8 cellular contexts compared by ENCODE assay signal in genomic region chr5:71587709-71588532, GRCh38. TPM values are rescaled to one million over a fixed set of nuclear protein-coding genes. Genes with fewer than 3 reads are reported as not detected.
DNase-seq lines count a peak whose midpoint lies in the region; ATAC-seq and TF ChIP-seq lines count a peak whose summit lies in the region.

No MANE protein-coding gene starts in this region.

- peak overlapping the region; percentile 82 for H3K4me3 ChIP-seq in HUES48 (ENCODE audit: low read depth, low read length)
- peak overlapping the region; percentile 71 for H3K4me3 ChIP-seq in kidney epithelial cell (ENCODE audit: low read depth, low read length)
- H3K4me3 ChIP-seq in stomach smooth muscle (ENCODE audit: low read length in 2 of 2) = peak overlapping the region; percentile 81 to 94

- peak overlapping the region; percentile 98 for H3K4me3 Mint-ChIP-seq in CD4-positive, alpha-beta T cell
- H3K4me3 Mint-ChIP-seq in activated naive CD8-positive, alpha-beta T cell treated with anti-CD3 and anti-CD28 coated beads, Interleukin-2, amount 50 U/mL, for 24 hours = peak overlapping the region; percentile 88

- H3K27me3 ChIP-seq in CD4-positive, alpha-beta T cell (ENCODE audit: control insufficient read depth, insufficient read depth, low read length) = no peaks in the 10 kb centered on the region
- H3K27me3 ChIP-seq in HUES48 (ENCODE audit: control insufficient read depth, insufficient read depth, low read length) = no peaks in the 10 kb centered on the region
- H3K27me3 ChIP-seq in kidney epithelial cell (ENCODE audit: control insufficient read depth, insufficient read depth, low read length) = no peaks in the 10 kb centered on the region
- H3K27me3 ChIP-seq in stomach smooth muscle (ENCODE audit: control insufficient read depth in 1 of 2, insufficient read depth in 2 of 2, low read length in 2 of 2) = no peaks in the 10 kb centered on the region

- no peak for TF ChIP-seq CTCF in CD4-positive, alpha-beta T cell (IDR thresholded peaks at IDR 0.05)
- TF ChIP-seq CTCF in GM20000 (IDR thresholded peaks at IDR 0.05; ENCODE audit: extremely low read depth, missing control alignments) (no peak), kidney epithelial cell (IDR thresholded peaks at IDR 0.05; ENCODE audit: insufficient read depth, low read length, poor library complexity, severe bottlenecking) (no peak)

- H3K27ac ChIP-seq in CD4-positive, alpha-beta T cell (ENCODE audit: low read depth, low read length) = peak overlapping the region; percentile 87
- H3K27ac ChIP-seq in HUES48 (ENCODE audit: low read depth, low read length) (peak overlapping the region; percentile 92), stomach smooth muscle (ENCODE audit: low read length) (peak overlapping the region; percentile 72)

- H3K4me1 ChIP-seq in HUES48 (ENCODE audit: control insufficient read depth, insufficient read depth, low read length) (peaks cover 6% of the 10 kb centered on the region; the same call in 1 of the 2 replicates), stomach smooth muscle (ENCODE audit: control insufficient read depth, insufficient read depth, low read length) (peaks cover 12% of the 10 kb centered on the region)

- H3K4me1 Mint-ChIP-seq in CD4-positive, alpha-beta T cell (ENCODE audit: low read depth) = peaks cover 51% of the 10 kb centered on the region
- H3K4me1 Mint-ChIP-seq in activated naive CD8-positive, alpha-beta T cell treated with anti-CD3 and anti-CD28 coated beads, Interleukin-2, amount 50 U/mL, for 24 hours = peaks cover 38% of the 10 kb centered on the region

- no peaks in the 10 kb centered on the region for H3K9me3 ChIP-seq in CD4-positive, alpha-beta T cell (ENCODE audit: control insufficient read depth, low read length)
- H3K9me3 ChIP-seq in HUES48 (ENCODE audit: control insufficient read depth, insufficient read depth, low read length) (no peaks in the 10 kb centered on the region), stomach smooth muscle (ENCODE audit: control insufficient read depth in 2 of 2, low read length in 2 of 2) (no peaks in the 10 kb centered on the region)

- H3K36me3 ChIP-seq in HUES48 (ENCODE audit: control insufficient read depth, insufficient read depth, low read length) (peaks cover 3% of the 10 kb centered on the region), kidney epithelial cell (ENCODE audit: control insufficient read depth, insufficient read depth, low read length) (no peaks in the 10 kb centered on the region), stomach smooth muscle (ENCODE audit: control insufficient read depth in 2 of 2, insufficient read depth in 2 of 2, low read length in 2 of 2) (no peaks in the 10 kb centered on the region)

- CTCF ChIA-PET in CD4-positive, alpha-beta T cell (lab: Charles Lee) = interaction anchor here (7.8 kb wide), 1 partner anchor 13 kb away, joined by 55 read pairs; no protein-coding TSS in a partner anchor

- H3K27me3 Mint-ChIP-seq in CD4-positive, alpha-beta T cell = no peaks in the 10 kb centered on the region
- no peaks in the 10 kb centered on the region for H3K27me3 Mint-ChIP-seq in activated naive CD8-positive, alpha-beta T cell treated with anti-CD3 and anti-CD28 coated beads, Interleukin-2, amount 50 U/mL, for 24 hours

- H3K9me3 Mint-ChIP-seq in CD4-positive, alpha-beta T cell = no peaks in the 10 kb centered on the region
- H3K9me3 Mint-ChIP-seq in activated naive CD8-positive, alpha-beta T cell treated with anti-CD3 and anti-CD28 coated beads, Interleukin-2, amount 50 U/mL, for 24 hours = no peaks in the 10 kb centered on the region

- POLR2A ChIA-PET in CD4-positive, alpha-beta T cell (lab: Charles Lee) = interaction anchor here (1.0 to 2.7 kb wide), 4 partner anchors 10 to 132 kb away, joined by 3 to 28 read pairs (median 4); partner anchors contain the start of gene BDP1

- H3K27ac Mint-ChIP-seq in CD4-positive, alpha-beta T cell = peak overlapping the region; percentile 89
- peak overlapping the region; percentile 85 for H3K27ac Mint-ChIP-seq in activated naive CD8-positive, alpha-beta T cell treated with anti-CD3 and anti-CD28 coated beads, Interleukin-2, amount 50 U/mL, for 24 hours

- peaks cover 5% of the 10 kb centered on the region for H3K36me3 Mint-ChIP-seq in CD4-positive, alpha-beta T cell (ENCODE audit: low read depth)
- H3K36me3 Mint-ChIP-seq in activated naive CD8-positive, alpha-beta T cell treated with anti-CD3 and anti-CD28 coated beads, Interleukin-2, amount 50 U/mL, for 24 hours (ENCODE audit: low read depth) = peaks cover 18% of the 10 kb centered on the region

- no peak for ATAC-seq in CD4-positive, alpha-beta T cell (ENCODE audit: poor library complexity)
- peak; percentile 1 for ATAC-seq in activated naive CD8-positive, alpha-beta T cell treated with anti-CD3 and anti-CD28 coated beads, Interleukin-2, amount 50 U/mL, for 24 hours

- no peak for DNase-seq in CD4-positive, alpha-beta T cell
- DNase-seq in GM20000 (ENCODE audit: low spot score) (peak; percentile 32), kidney epithelial cell (ENCODE audit: low read depth) (no peak), NCI-H1417 treated with DMSO at 0.1 percent for 48 hours (lab: John Stamatoyannopoulos, UW) (no peak), germinal center (ENCODE audit: low spot score) (no peak)
- DNase-seq in activated naive CD8-positive, alpha-beta T cell treated with anti-CD3 and anti-CD28 coated beads, Interleukin-2, amount 50 U/mL, for 24 hours = peak; percentile 13

- intact Hi-C loops in CD4-positive, alpha-beta T cell (cut with DNase I, micrococcal nuclease) = loop anchor here (1.0 to 10.0 kb wide), 3 partner anchors 13 to 717 kb away; partner anchors contain the start of gene BDP1 (in 1 of the 2)

- H3K9ac ChIP-seq in HUES48 (ENCODE audit: low read depth, low read length) = peak overlapping the region; percentile 90
- H3K9ac ChIP-seq in stomach smooth muscle (ENCODE audit: low read length in 2 of 2) = peak overlapping the region; percentile 71 to 80

RNA-seq across cellular contexts. Expression of gene MCCC2, which starts 0.8 kb away (rescaled TPM):
- 10 to 100 TPM; 16.3 to 18.7 TPM for total RNA-seq in CD4-positive, alpha-beta T cell
- total RNA-seq in kidney epithelial cell = 40.4 and 44.1 TPM in 2 replicates

Comparison
In these comparisons a context has a peak if more than half of its experiments do, and no peak if none do; other contexts are left out.
1. DNase-seq: peak in GM20000 (single experiment) and activated naive CD8-positive, alpha-beta T cell treated with anti-CD3 and anti-CD28 coated beads, Interleukin-2, amount 50 U/mL, for 24 hours (single experiment); none in CD4-positive, alpha-beta T cell (0 of 10), kidney epithelial cell (single experiment), NCI-H1417 treated with DMSO at 0.1 percent for 48 hours (single experiment) and germinal center (single experiment).
2. Peak in every context shown above with its lines, with median percentiles within 50 percentile points of each other: H3K27ac ChIP-seq and H3K4me3 ChIP-seq.